In genomic region chr1:154937988-154938386, GRCh38 we compare ENCODE assay signal across 8 cellular contexts. TPM values are rescaled to one million over a fixed set of nuclear protein-coding genes. Genes with fewer than 3 reads are reported as not detected.
A peak's percentile ranks its signal among the peaks of the same experiment; 100 is the strongest.
DNase-seq lines count a peak whose midpoint lies in the region; ATAC-seq and TF ChIP-seq lines count a peak whose summit lies in the region.

No MANE protein-coding gene starts in this region.

- H3K9ac ChIP-seq in parathyroid adenoma, result no peak overlapping the region

- no peaks in the 10 kb centered on the region for H3K79me2 ChIP-seq in parathyroid adenoma

- no peak for DNase-seq in CD8-positive, alpha-beta memory T cell
- DNase-seq in Panc1 (ENCODE audit: low read depth, low spot score) (no peak), epithelial cell of prostate (ENCODE audit: low read depth, low spot score) (no peak), amygdala (lab: John Stamatoyannopoulos, UW) (no peak), NCI-H1105 (lab: John Stamatoyannopoulos, UW) (no peak)

- TF ChIP-seq CTCF in Panc1 (IDR thresholded peaks at IDR 0.05) (no peak), parathyroid adenoma (IDR thresholded peaks at IDR 0.05) (no peak)

- H3K27me3 Mint-ChIP-seq in CD8-positive, alpha-beta memory T cell, result no peaks in the 10 kb centered on the region

- peak overlapping the region; percentile 77 for H3K4me3 ChIP-seq in CD8-positive, alpha-beta memory T cell (ENCODE audit: low read length)
- peak overlapping the region; percentile 68 to 94 for H3K4me3 ChIP-seq in Panc1 (ENCODE audit: low read depth in 2 of 2, low read length in 2 of 2)
- H3K4me3 ChIP-seq in parathyroid adenoma (ENCODE audit: low read depth, low read length), result peak overlapping the region; percentile 88

- no peaks in the 10 kb centered on the region for H3K9me3 Mint-ChIP-seq in CD8-positive, alpha-beta memory T cell

- intact Hi-C loops in Panc1 (cut with micrococcal nuclease; ENCODE audit: unreplicated experiment), result loop anchor here (2.0 to 5.0 kb wide), 2 partner anchors 59 to 456 kb away; no protein-coding TSS in a partner anchor

- no peaks in the 10 kb centered on the region for H3K27me3 ChIP-seq in CD8-positive, alpha-beta memory T cell (ENCODE audit: insufficient read depth, low read length, poor library complexity, severe bottlenecking)
- H3K27me3 ChIP-seq in Panc1 (ENCODE audit: control insufficient read depth, insufficient read depth, low read length) (no peaks in the 10 kb centered on the region), parathyroid adenoma (ENCODE audit: control insufficient read depth, insufficient read depth, low read length) (no peaks in the 10 kb centered on the region)

- in situ Hi-C loops in Panc1 (cut with HindIII; ENCODE audit: low pct_unique_long_range_greater_than_20kb, low sequenced_read_pairs), result no loop called here

- no TSS peak for BruUV-seq in Panc1 (replicated peaks; lab: Mats Ljungman, UMichigan)

- peak overlapping the region; percentile 80 for H3K4me2 ChIP-seq in parathyroid adenoma (ENCODE audit: low read length)

- H3K4me1 ChIP-seq in CD8-positive, alpha-beta memory T cell (ENCODE audit: insufficient read depth, low read length), result peaks cover 58% of the 10 kb centered on the region
- H3K4me1 ChIP-seq in Panc1 (ENCODE audit: control insufficient read depth, insufficient read depth, low read length) (peaks cover 11% of the 10 kb centered on the region), parathyroid adenoma (peaks cover 24% of the 10 kb centered on the region)

- ATAC-seq in Panc1, result no peak
- ATAC-seq in GM19023 (IDR thresholded peaks at IDR 0.05; ENCODE audit: unreplicated experiment), result no peak
- ATAC-seq in GM19328 (IDR thresholded peaks at IDR 0.05; ENCODE audit: unreplicated experiment), result no peak

- H3K36me3 Mint-ChIP-seq in CD8-positive, alpha-beta memory T cell, result peaks cover 0 to 14% (median 0%) of the 10 kb centered on the region in 3 donors

- peak overlapping the region; percentile 99 to 100 (median 99) for H3K27ac Mint-ChIP-seq in CD8-positive, alpha-beta memory T cell

- H3K9me3 ChIP-seq in CD8-positive, alpha-beta memory T cell (ENCODE audit: low read length), result no peaks in the 10 kb centered on the region
- H3K9me3 ChIP-seq in Panc1 (ENCODE audit: control insufficient read depth, insufficient read depth, low read depth, low read length), result no peaks in the 10 kb centered on the region
- no peaks in the 10 kb centered on the region for H3K9me3 ChIP-seq in parathyroid adenoma (ENCODE audit: control insufficient read depth, low read length)

- CTCF ChIA-PET in CD8-positive, alpha-beta memory T cell (lab: Charles Lee), result interaction anchor here (1.0 to 3.3 kb wide), 5 partner anchors 14 to 378 kb away, joined by 3 to 30 read pairs (median 7); partner anchors contain the start of gene FLAD1
- CTCF ChIA-PET in Panc1 (lab: Charles Lee), result interaction anchor here (0.6 kb wide), 1 partner anchor 380 kb away, joined by 8 read pairs; the partner anchor contains the start of gene UBE2Q1

- POLR2A ChIA-PET in CD8-positive, alpha-beta memory T cell (lab: Charles Lee), result interaction anchor here (0.9 to 2.8 kb wide), 3 partner anchors 14 to 63 kb away, joined by 3 to 45 read pairs (median 4); partner anchors contain the start of gene PBXIP1
- POLR2A ChIA-PET in Panc1 (lab: Charles Lee), result no interaction called here

- H3K36me3 ChIP-seq in CD8-positive, alpha-beta memory T cell (ENCODE audit: insufficient read depth, low read length), result no peaks in the 10 kb centered on the region
- H3K36me3 ChIP-seq in Panc1 (ENCODE audit: control insufficient read depth, insufficient read depth, low read length) (no peaks in the 10 kb centered on the region), parathyroid adenoma (ENCODE audit: control insufficient read depth, insufficient read depth, low read length) (no peaks in the 10 kb centered on the region)

- peak overlapping the region; percentile 97 for H3K27ac ChIP-seq in CD8-positive, alpha-beta memory T cell (ENCODE audit: low read depth, low read length)
- peak overlapping the region; percentile 97 for H3K27ac ChIP-seq in Panc1 (ENCODE audit: low read length)
- H3K27ac ChIP-seq in epithelial cell of prostate, result peak overlapping the region; percentile 97
- H3K27ac ChIP-seq in parathyroid adenoma, result peak overlapping the region; percentile 99

- peak overlapping the region; percentile 94 to 100 (median 98) for H3K4me3 Mint-ChIP-seq in CD8-positive, alpha-beta memory T cell

- H2AFZ ChIP-seq in parathyroid adenoma, result peak overlapping the region; percentile 85

- peaks cover 58 to 80% (median 71%) of the 10 kb centered on the region in 3 donors for H3K4me1 Mint-ChIP-seq in CD8-positive, alpha-beta memory T cell

RNA-seq across cellular contexts. Expression of gene PMVK, which starts 1.5 kb away (rescaled TPM):
- total RNA-seq in CD8-positive, alpha-beta memory T cell, result 10 to 100 TPM; 44.7 to 45.2 TPM
- polyA plus RNA-seq in CD8-positive, alpha-beta memory T cell, result 55.5 TPM
- 42.2 TPM for total RNA-seq in Panc1 (2021; ENCODE audit: unreplicated experiment)
- polyA plus RNA-seq in Panc1 (2012; ENCODE audit: insufficient read length), result 60.5 TPM

RNA-seq across cellular contexts. Expression of gene PBXIP1, which starts 17.9 kb away (rescaled TPM):
- 10 to 100 TPM; 35.9 to 36.1 TPM for total RNA-seq in CD8-positive, alpha-beta memory T cell
- 295 TPM for polyA plus RNA-seq in CD8-positive, alpha-beta memory T cell
- 40.7 TPM for total RNA-seq in Panc1 (2021; ENCODE audit: unreplicated experiment)
- 64.9 TPM for polyA plus RNA-seq in Panc1 (2012; ENCODE audit: insufficient read length)

RNA-seq across cellular contexts. Expression of gene PYGO2, which starts 23.6 kb away (rescaled TPM):
- total RNA-seq in CD8-positive, alpha-beta memory T cell, result 10 to 100 TPM; 34.2 to 35.3 TPM
- polyA plus RNA-seq in CD8-positive, alpha-beta memory T cell, result 42.6 TPM
- 41.1 TPM for total RNA-seq in Panc1 (2021; ENCODE audit: unreplicated experiment)
- 27.3 TPM for polyA plus RNA-seq in Panc1 (2012; ENCODE audit: insufficient read length)

RNA-seq across cellular contexts. Expression of gene SHC1, which starts 32.6 kb away (rescaled TPM):
- 10 to 100 TPM; 37.4 to 40.8 TPM for total RNA-seq in CD8-positive, alpha-beta memory T cell
- 32.7 TPM for polyA plus RNA-seq in CD8-positive, alpha-beta memory T cell
- 373 TPM for total RNA-seq in Panc1 (2021; ENCODE audit: unreplicated experiment)
- 479 TPM for polyA plus RNA-seq in Panc1 (2012; ENCODE audit: insufficient read length)

RNA-seq across cellular contexts. Expression of gene CKS1B, which starts 36.5 kb away (rescaled TPM):
- total RNA-seq in CD8-positive, alpha-beta memory T cell, result 100 to 1,000 TPM; 125 to 126 TPM
- 46.8 TPM for polyA plus RNA-seq in CD8-positive, alpha-beta memory T cell
- 212 TPM for total RNA-seq in Panc1 (2021; ENCODE audit: unreplicated experiment)
- polyA plus RNA-seq in Panc1 (2012; ENCODE audit: insufficient read length), result 156 TPM
